ENCODE assay signal across 9 cellular contexts in genomic region chr1:91781371-91781825, GRCh38.
DNase-seq lines count a peak whose midpoint lies in the region; ATAC-seq and TF ChIP-seq lines count a peak whose summit lies in the region.
"Had no signal": no experiment of that assay in that cellular context is flagged by ENCODE, and none has a peak within 500 bp of the region (broad histone marks: within the 10 kb centered on the region; RNA-seq: fewer than 3 reads in every experiment).

No MANE protein-coding gene starts in this region.

- H3K27me3 ChIP-seq in adrenal gland (no peaks in the 10 kb centered on the region), testis (no peaks in the 10 kb centered on the region), body of pancreas (no peaks in the 10 kb centered on the region)

- intact Hi-C loops in adrenal gland (cut with DNase I) = no loop called here
- intact Hi-C loops in testis (cut with DNase I; ENCODE audit: low total_unique reads) = no loop called here
- intact Hi-C loops in body of pancreas (cut with DNase I) = no loop called here

- 37 to 49% (median 47%) methylated on average over 4 of the region's 4 CpGs for WGBS in adrenal gland, 4 donors
- 37 to 56% methylated on average over 4 of the region's 4 CpGs for WGBS in testis, 2 donors
- WGBS in body of pancreas, 2 donors = 63 to 66% methylated on average over 4 of the region's 4 CpGs

- H3K9me3 ChIP-seq in adrenal gland (replicated peaks in 1 of 3) (no peaks in the 10 kb centered on the region), testis (no peaks in the 10 kb centered on the region), body of pancreas (no peaks in the 10 kb centered on the region)

- no peak for ATAC-seq in body of pancreas
- no peak for ATAC-seq in HG03565 (IDR thresholded peaks at IDR 0.05; ENCODE audit: unreplicated experiment)

- H3K4me3 ChIP-seq in adrenal gland = no peak overlapping the region
- no peak overlapping the region for H3K4me3 ChIP-seq in testis
- no peak overlapping the region for H3K4me3 ChIP-seq in body of pancreas

- TF ChIP-seq POLR2A in adrenal gland (IDR thresholded peaks at IDR 0.05) = no peak
- no peak for TF ChIP-seq POLR2A in testis (IDR thresholded peaks at IDR 0.05)
- TF ChIP-seq POLR2A in body of pancreas (IDR thresholded peaks at IDR 0.05) = no peak

- TF ChIP-seq CTCF in adrenal gland (IDR thresholded peaks at IDR 0.05) = no peak
- no peak for TF ChIP-seq CTCF in testis (IDR thresholded peaks at IDR 0.05)
- TF ChIP-seq CTCF in body of pancreas (IDR thresholded peaks at IDR 0.05) = no peak

- H3K36me3 ChIP-seq in adrenal gland (replicated peaks in 1 of 2) (peaks cover 0 to 4% of the 10 kb centered on the region in 2 donors), testis (ENCODE audit: low read depth, missing control alignments) (no peaks in the 10 kb centered on the region), body of pancreas (replicated peaks in 1 of 2; ENCODE audit: insufficient read depth in 1 of 2, low read depth in 2 of 2) (no peaks in the 10 kb centered on the region)

- H3K4me1 ChIP-seq in adrenal gland (replicated peaks in 1 of 2) = peaks cover 11 to 77% of the 10 kb centered on the region in 2 donors
- peaks cover 40% of the 10 kb centered on the region for H3K4me1 ChIP-seq in testis
- H3K4me1 ChIP-seq in body of pancreas = peaks cover 42% of the 10 kb centered on the region

- peak overlapping the region in 3 of 5 donors; percentile 35 to 63 (median 41) for H3K27ac ChIP-seq in adrenal gland
- peak overlapping the region; percentile 81 to 85 for H3K27ac ChIP-seq in testis
- no peak overlapping the region for H3K27ac ChIP-seq in body of pancreas

- DNase-seq in HS-5 (ENCODE audit: low read depth) (peak; percentile 88), adrenal gland (no peak), hepatic stellate cell (ENCODE audit: low spot score) (peak; percentile 49), testis (no peak), body of pancreas (no peak)
- DNase-seq in activated CD8-positive, alpha-beta memory T cell treated with anti-CD3 and anti-CD28 coated beads, Interleukin-2, amount 50 U/mL, for 48 hours = no peak
- DNase-seq: activated T-cell treated with anti-CD3 and anti-CD28 coated beads, Interleukin-2, amount 50 U/mL, for 48 hours; NCI-H1694 treated with DMSO at 0.1 percent for 48 hours had no signal

Comparison
In these comparisons a context has a peak if more than half of its experiments do, and no peak if none do; other contexts are left out.
1. DNase-seq: peak in HS-5 (single experiment) and hepatic stellate cell (single experiment); none in adrenal gland (0 of 7), testis (single experiment), body of pancreas (0 of 4) and activated CD8-positive, alpha-beta memory T cell treated with anti-CD3 and anti-CD28 coated beads, Interleukin-2, amount 50 U/mL, for 48 hours (single experiment).
2. H3K27ac ChIP-seq: peak in adrenal gland (3 of 5) and testis (2 of 2); none in body of pancreas (0 of 4).